In the genomic region with DNA sequence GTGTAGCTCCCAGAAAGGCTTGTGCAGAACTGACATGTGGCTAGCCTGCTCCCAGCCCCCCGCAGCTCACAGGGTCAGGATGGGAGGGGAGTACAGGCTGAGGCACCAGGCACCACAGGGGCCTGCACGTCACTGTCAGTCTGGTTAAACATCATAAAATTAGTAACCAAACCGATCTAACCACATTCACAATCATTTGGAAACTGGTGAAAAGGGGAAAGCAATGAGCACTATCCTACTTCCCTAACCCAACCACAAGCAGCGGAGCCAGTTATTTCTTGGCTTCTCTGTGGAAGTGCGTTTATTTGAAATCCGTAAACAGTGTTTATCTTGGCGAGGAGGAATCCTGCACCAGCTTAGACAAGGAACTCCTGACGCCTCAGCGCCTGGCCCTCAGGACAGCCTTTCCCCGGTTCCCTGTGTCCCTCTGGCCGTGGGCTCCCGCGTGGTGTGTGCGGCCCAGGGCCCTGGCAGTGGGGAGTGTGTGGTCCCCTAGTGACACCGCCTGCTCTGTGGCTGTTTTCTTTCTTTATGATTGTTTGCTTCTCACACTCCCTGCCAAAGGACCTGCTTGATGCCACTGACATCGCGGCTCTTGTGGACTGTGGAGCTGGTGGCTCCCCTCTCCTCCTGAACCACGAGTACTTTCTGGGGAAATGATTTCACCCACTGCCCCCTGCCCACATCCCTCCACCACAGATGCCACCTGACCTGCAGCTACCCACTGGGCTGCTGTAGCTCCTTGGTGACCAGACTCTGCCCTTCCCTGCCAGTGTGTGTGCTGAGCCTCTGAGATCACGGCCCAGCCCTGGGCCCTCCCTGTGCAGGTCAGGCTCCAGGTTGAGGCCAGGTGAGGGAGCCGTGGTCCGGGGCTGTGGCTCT, we compare ENCODE assay signal across 8 cellular contexts. TPM values are rescaled to one million over a fixed set of nuclear protein-coding genes. Genes with fewer than 3 reads are reported as not detected.
DNase-seq lines count a peak whose midpoint lies in the region; ATAC-seq, FAIRE-seq and TF ChIP-seq lines count a peak whose summit lies in the region.

No MANE protein-coding gene starts in this region.

- intact Hi-C loops in stomach (cut with DNase I; ENCODE audit: low total_unique reads), result no loop called here
- intact Hi-C loops in kidney (cut with DNase I), result no loop called here

- no peak for TF ChIP-seq CTCF in stomach (IDR thresholded peaks at IDR 0.05)
- TF ChIP-seq CTCF in kidney (IDR thresholded peaks at IDR 0.05; ENCODE audit: borderline replicate concordance, extremely low read depth, insufficient read depth), result no peak

- H3K4me3 Mint-ChIP-seq in activated T-helper 17 cell treated with anti-CD3 and anti-CD28 coated beads, Interleukin-2, amount 50 U/mL, for 72 hours, result peak overlapping the region; percentile 38

- no peaks in the 10 kb centered on the region for H3K27me3 Mint-ChIP-seq in activated T-helper 17 cell treated with anti-CD3 and anti-CD28 coated beads, Interleukin-2, amount 50 U/mL, for 72 hours

- peak overlapping the region in 1 of 4 donors; percentile 3 for H3K4me3 ChIP-seq in stomach
- H3K4me3 ChIP-seq in kidney (ENCODE audit: low read length in 2 of 2), result no peak overlapping the region

- no peak for TF ChIP-seq EP300 in stomach (IDR thresholded peaks at IDR 0.05)

- peak overlapping the region in 1 of 2 donors; percentile 18 for H3K9ac ChIP-seq in kidney (ENCODE audit: low read length in 2 of 2)

- H3K36me3 Mint-ChIP-seq in activated T-helper 17 cell treated with anti-CD3 and anti-CD28 coated beads, Interleukin-2, amount 50 U/mL, for 72 hours (ENCODE audit: low read depth), result peaks cover 18% of the 10 kb centered on the region

- H3K4me1 Mint-ChIP-seq in activated T-helper 17 cell treated with anti-CD3 and anti-CD28 coated beads, Interleukin-2, amount 50 U/mL, for 72 hours, result peaks cover 10% of the 10 kb centered on the region

- no peaks in the 10 kb centered on the region for H3K9me3 Mint-ChIP-seq in activated T-helper 17 cell treated with anti-CD3 and anti-CD28 coated beads, Interleukin-2, amount 50 U/mL, for 72 hours

- FAIRE-seq in kidney (lab: Jason Lieb, UNC), result no peak

- peak overlapping the region; percentile 40 to 74 (median 54) for H3K27ac ChIP-seq in stomach
- H3K27ac ChIP-seq in kidney (ENCODE audit: low read depth in 2 of 2, low read length in 2 of 2), result peak overlapping the region in 1 of 2 donors; percentile 13

- H3K9me3 ChIP-seq in stomach (no peaks in the 10 kb centered on the region), kidney (ENCODE audit: control insufficient read depth in 1 of 2, low read length in 2 of 2) (no peaks in the 10 kb centered on the region)

- peak overlapping the region; percentile 74 for H3K27ac Mint-ChIP-seq in activated T-helper 17 cell treated with anti-CD3 and anti-CD28 coated beads, Interleukin-2, amount 50 U/mL, for 72 hours

- H3K27me3 ChIP-seq in stomach, result no peaks in the 10 kb centered on the region

- no peak for TF ChIP-seq POLR2A in stomach (IDR thresholded peaks at IDR 0.05)

- no peaks in the 10 kb centered on the region for H3K36me3 ChIP-seq in stomach
- H3K36me3 ChIP-seq in kidney (ENCODE audit: control insufficient read depth in 1 of 2, insufficient read depth in 2 of 2, low read length in 2 of 2), result no peaks in the 10 kb centered on the region

- DNase-seq in ELR (ENCODE audit: low read depth) (peak; percentile 58), HK-2 (ENCODE audit: unreplicated experiment) (peak; percentile 65), islet precursor cell (peak; percentile 57), stomach (peak; percentile 63), kidney (no peak)
- DNase-seq in stimulated activated naive CD4-positive, alpha-beta T cell (lab: John Stamatoyannopoulos, UW), result no peak

- peaks cover 58 to 93% (median 74%) of the 10 kb centered on the region in 4 donors for H3K4me1 ChIP-seq in stomach
- peaks cover 15 to 33% of the 10 kb centered on the region in 2 donors for H3K4me1 ChIP-seq in kidney (ENCODE audit: control insufficient read depth in 1 of 2, insufficient read depth in 1 of 2, low read depth in 1 of 2, low read length in 2 of 2)

- 11 to 23% (median 15%) methylated on average over 15 to 21 of the region's 21 CpGs for WGBS in stomach, 5 donors

- peak; percentile 28 for ATAC-seq in GM19463 (IDR thresholded peaks at IDR 0.05; ENCODE audit: unreplicated experiment)
- peak; percentile 71 for ATAC-seq in activated T-helper 17 cell treated with anti-CD3 and anti-CD28 coated beads, Interleukin-2, amount 50 U/mL, for 72 hours (replicated peaks)

RNA-seq across cellular contexts. Expression of a gene that starts 38.0 kb away (rescaled TPM):
- 1 to 10 TPM; 4.3 to 5.6 TPM for total RNA-seq in activated T-helper 17 cell treated with anti-CD3 and anti-CD28 coated beads, Interleukin-2, amount 50 U/mL, for 72 hours
- total RNA-seq in stomach (10 to 100 TPM; 30.4 to 72.3 (median 50.6) TPM), kidney (40.3 TPM)
- polyA plus RNA-seq in stomach (10 to 100 TPM; 17.2 to 22.1 (median 21.8) TPM), kidney (ENCODE audit: insufficient read depth, low read depth, low replicate concordance) (20.8 TPM)

Comparison
In these comparisons a context has a peak if more than half of its experiments do, and no peak if none do; other contexts are left out.
1. DNase-seq: peak in ELR (single experiment), HK-2 (single experiment), islet precursor cell (single experiment) and stomach (single experiment); none in stimulated activated naive CD4-positive, alpha-beta T cell (0 of 6) and kidney (single experiment).